Comparison of ENCODE assay signal across 8 cellular contexts in genomic region chr9:127608104-127608966, GRCh38. TPM values are rescaled to one million over a fixed set of nuclear protein-coding genes. Genes with fewer than 3 reads are reported as not detected.
DNase-seq lines count a peak whose midpoint lies in the region; ATAC-seq and TF ChIP-seq lines count a peak whose summit lies in the region.

No MANE protein-coding gene starts in this region.

- DNase-seq in Caco-2 (peak; percentile 89), LNCaP clone FGC (ENCODE audit: low read depth) (peak; percentile 40), RPMI7951 (ENCODE audit: low read depth) (peak; percentile 44), fibroblast of villous mesenchyme (ENCODE audit: low read depth) (peak; percentile 51)
- DNase-seq in activated T-helper 9 cell treated with anti-CD3 and anti-CD28 coated beads, Interleukin-2, amount 50 U/mL, for 16 hours (ENCODE audit: low read depth): peak; percentile 73

- H3K27ac Mint-ChIP-seq in Caco-2 (ENCODE audit: unreplicated experiment): no peak overlapping the region
- no peak overlapping the region for H3K27ac Mint-ChIP-seq in stimulated activated naive CD8-positive, alpha-beta T cell treated with anti-CD3 and anti-CD28 coated beads, Interleukin-15, Interleukin-2, amounts not matched to agents 100 ng/mL and 50 ng/mL, for 24 hours

- H3K79me2 ChIP-seq in neural cell (replicated peaks; ENCODE audit: insufficient read depth, low read length): peaks cover 4% of the 10 kb centered on the region

- POLR2A ChIA-PET in Caco-2 (lab: Charles Lee): interaction anchor here (0.6 to 1.2 kb wide), 3 partner anchors 126 to 185 kb away, joined by 3 read pairs; partner anchors contain the start of gene TOR2A

- no TSS peak for BruUV-seq in Caco-2 (replicated peaks; lab: Mats Ljungman, UMichigan)

- H3K4me1 ChIP-seq in Caco-2: peaks cover 8% of the 10 kb centered on the region; the same call in 1 of the 2 replicates

- H3K9me2 ChIP-seq in neural cell (ENCODE audit: insufficient read depth, low read length): no peaks in the 10 kb centered on the region

- intact Hi-C loops in Caco-2 (cut with micrococcal nuclease; ENCODE audit: unreplicated experiment): loop anchor here (1.0 kb wide), 1 partner anchor 18 kb away; no protein-coding TSS in a partner anchor

- H3K27me3 ChIP-seq in Caco-2 (replicated peaks; ENCODE audit: control insufficient read depth, insufficient read depth, low read length): peaks cover 2% of the 10 kb centered on the region
- H3K27me3 ChIP-seq in neural cell (ENCODE audit: insufficient read depth, low read depth, low read length): peaks cover 10% of the 10 kb centered on the region

- TF ChIP-seq EP300 in neural cell (conservative IDR thresholded peaks at IDR 0.05; ENCODE audit: poor library complexity, severe bottlenecking): peak; percentile 31

- peaks cover 11% of the 10 kb centered on the region for H3K4me1 Mint-ChIP-seq in Caco-2 (ENCODE audit: low read depth, unreplicated experiment)
- peaks cover 23% of the 10 kb centered on the region for H3K4me1 Mint-ChIP-seq in stimulated activated naive CD8-positive, alpha-beta T cell treated with anti-CD3 and anti-CD28 coated beads, Interleukin-15, Interleukin-2, amounts not matched to agents 100 ng/mL and 50 ng/mL, for 24 hours (ENCODE audit: low read depth)

- no peak for TF ChIP-seq CTCF in Caco-2 (IDR thresholded peaks at IDR 0.05; ENCODE audit: insufficient read depth in 1 of 2, low read depth in 1 of 2, low read length in 1 of 2, severe bottlenecking in 1 of 2, unreplicated experiment in 1 of 2)
- no peak for TF ChIP-seq CTCF in LNCaP clone FGC (IDR thresholded peaks at IDR 0.05; ENCODE audit: control insufficient read depth, extremely low read depth, insufficient read depth)
- no peak for TF ChIP-seq CTCF in fibroblast of villous mesenchyme (IDR thresholded peaks at IDR 0.05; ENCODE audit: insufficient read depth, low read depth, low read length)
- TF ChIP-seq CTCF in neural cell (IDR thresholded peaks at IDR 0.05; ENCODE audit: poor library complexity, severe bottlenecking): no peak

- no peaks in the 10 kb centered on the region for H3K9me3 ChIP-seq in Caco-2
- no peaks in the 10 kb centered on the region for H3K9me3 ChIP-seq in neural cell (ENCODE audit: low read length)

- peak overlapping the region; percentile 73 for H3K9ac ChIP-seq in neural cell (ENCODE audit: low read length)

- H3K9me3 Mint-ChIP-seq in Caco-2 (ENCODE audit: unreplicated experiment): no peaks in the 10 kb centered on the region
- H3K9me3 Mint-ChIP-seq in stimulated activated naive CD8-positive, alpha-beta T cell treated with anti-CD3 and anti-CD28 coated beads, Interleukin-15, Interleukin-2, amounts not matched to agents 100 ng/mL and 50 ng/mL, for 24 hours: no peaks in the 10 kb centered on the region

- H3K4me3 ChIP-seq in Caco-2 (ENCODE audit: low read depth, low read length): peak overlapping the region; percentile 48
- peak overlapping the region; percentile 55 for H3K4me3 ChIP-seq in LNCaP clone FGC (ENCODE audit: low read depth, low read length)
- H3K4me3 ChIP-seq in fibroblast of villous mesenchyme (ENCODE audit: low read depth, low read length): peak overlapping the region; percentile 38
- H3K4me3 ChIP-seq in neural cell (ENCODE audit: low read length): peak overlapping the region; percentile 68

- ATAC-seq in GM19467 (IDR thresholded peaks at IDR 0.05; ENCODE audit: unreplicated experiment): no peak

- H3K27ac ChIP-seq in neural cell (ENCODE audit: low read length): peak overlapping the region; percentile 62

- peak overlapping the region; percentile 85 for H3K4me3 Mint-ChIP-seq in Caco-2 (ENCODE audit: unreplicated experiment)
- H3K4me3 Mint-ChIP-seq in stimulated activated naive CD8-positive, alpha-beta T cell treated with anti-CD3 and anti-CD28 coated beads, Interleukin-15, Interleukin-2, amounts not matched to agents 100 ng/mL and 50 ng/mL, for 24 hours: peak overlapping the region; percentile 82

- peak overlapping the region; percentile 89 for H3K4me2 ChIP-seq in neural cell (ENCODE audit: low read length)

- H3K36me3 ChIP-seq in Caco-2 (ENCODE audit: control insufficient read depth, insufficient read depth, low read length) (no peaks in the 10 kb centered on the region), neural cell (ENCODE audit: insufficient read depth, low read length) (no peaks in the 10 kb centered on the region)

- H2AFZ ChIP-seq in neural cell (ENCODE audit: low read depth, low read length): peak overlapping the region; percentile 89

- peak; percentile 29 for TF ChIP-seq RAD21 in neural cell (conservative IDR thresholded peaks at IDR 0.05)

- peaks cover 18% of the 10 kb centered on the region for H3K27me3 Mint-ChIP-seq in Caco-2 (ENCODE audit: insufficient read depth, unreplicated experiment)
- peaks cover 31% of the 10 kb centered on the region for H3K27me3 Mint-ChIP-seq in stimulated activated naive CD8-positive, alpha-beta T cell treated with anti-CD3 and anti-CD28 coated beads, Interleukin-15, Interleukin-2, amounts not matched to agents 100 ng/mL and 50 ng/mL, for 24 hours

- H3F3A ChIP-seq in neural cell (ENCODE audit: insufficient read depth, low read length, poor library complexity, severe bottlenecking): peaks cover 7% of the 10 kb centered on the region

- no peaks in the 10 kb centered on the region for H4K20me1 ChIP-seq in neural cell (ENCODE audit: insufficient read depth)

- CTCF ChIA-PET in Caco-2 (lab: Charles Lee): interaction anchor here (0.5 to 1.9 kb wide), 6 partner anchors 33 to 335 kb away, joined by 3 to 20 read pairs (median 3); partner anchors contain the start of genes PTRH1, TOR2A and TTC16

- H3K36me3 Mint-ChIP-seq in Caco-2 (ENCODE audit: insufficient read depth, unreplicated experiment): peaks cover 17% of the 10 kb centered on the region
- H3K36me3 Mint-ChIP-seq in stimulated activated naive CD8-positive, alpha-beta T cell treated with anti-CD3 and anti-CD28 coated beads, Interleukin-15, Interleukin-2, amounts not matched to agents 100 ng/mL and 50 ng/mL, for 24 hours (ENCODE audit: low read depth): no peaks in the 10 kb centered on the region

TF ChIP-seq in neural cell, 6 proteins besides CTCF, POLR2A, EP300 and RAD21:
- TF ChIP-seq POLR2AphosphoS5 (IDR thresholded peaks at IDR 0.05): peak; percentile 91
- TF ChIP-seq, protein P1, sequence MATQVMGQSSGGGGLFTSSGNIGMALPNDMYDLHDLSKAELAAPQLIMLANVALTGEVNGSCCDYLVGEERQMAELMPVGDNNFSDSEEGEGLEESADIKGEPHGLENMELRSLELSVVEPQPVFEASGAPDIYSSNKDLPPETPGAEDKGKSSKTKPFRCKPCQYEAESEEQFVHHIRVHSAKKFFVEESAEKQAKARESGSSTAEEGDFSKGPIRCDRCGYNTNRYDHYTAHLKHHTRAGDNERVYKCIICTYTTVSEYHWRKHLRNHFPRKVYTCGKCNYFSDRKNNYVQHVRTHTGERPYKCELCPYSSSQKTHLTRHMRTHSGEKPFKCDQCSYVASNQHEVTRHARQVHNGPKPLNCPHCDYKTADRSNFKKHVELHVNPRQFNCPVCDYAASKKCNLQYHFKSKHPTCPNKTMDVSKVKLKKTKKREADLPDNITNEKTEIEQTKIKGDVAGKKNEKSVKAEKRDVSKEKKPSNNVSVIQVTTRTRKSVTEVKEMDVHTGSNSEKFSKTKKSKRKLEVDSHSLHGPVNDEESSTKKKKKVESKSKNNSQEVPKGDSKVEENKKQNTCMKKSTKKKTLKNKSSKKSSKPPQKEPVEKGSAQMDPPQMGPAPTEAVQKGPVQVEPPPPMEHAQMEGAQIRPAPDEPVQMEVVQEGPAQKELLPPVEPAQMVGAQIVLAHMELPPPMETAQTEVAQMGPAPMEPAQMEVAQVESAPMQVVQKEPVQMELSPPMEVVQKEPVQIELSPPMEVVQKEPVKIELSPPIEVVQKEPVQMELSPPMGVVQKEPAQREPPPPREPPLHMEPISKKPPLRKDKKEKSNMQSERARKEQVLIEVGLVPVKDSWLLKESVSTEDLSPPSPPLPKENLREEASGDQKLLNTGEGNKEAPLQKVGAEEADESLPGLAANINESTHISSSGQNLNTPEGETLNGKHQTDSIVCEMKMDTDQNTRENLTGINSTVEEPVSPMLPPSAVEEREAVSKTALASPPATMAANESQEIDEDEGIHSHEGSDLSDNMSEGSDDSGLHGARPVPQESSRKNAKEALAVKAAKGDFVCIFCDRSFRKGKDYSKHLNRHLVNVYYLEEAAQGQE (IDR thresholded peaks at IDR 0.05; ENCODE audit: borderline replicate concordance): peak; percentile 63
- peak; percentile 36 for TF ChIP-seq TAF1 (IDR thresholded peaks at IDR 0.05; ENCODE audit: low read depth)
- TF ChIP-seq EZH2 (IDR thresholded peaks at IDR 0.05; ENCODE audit: borderline replicate concordance, insufficient read depth, low read length, poor library complexity, severe bottlenecking): no peak
- peak; percentile 78 for TF ChIP-seq MXI1 (conservative IDR thresholded peaks at IDR 0.05; ENCODE audit: poor library complexity, severe bottlenecking)
- TF ChIP-seq SMC3 (conservative IDR thresholded peaks at IDR 0.05; ENCODE audit: poor library complexity): no peak
TF ChIP-seq in neural cell: peak in this region for 4.

RNA-seq across cellular contexts. Expression of gene STXBP1, which starts 3.7 kb away (rescaled TPM):
- total RNA-seq in Caco-2 (2022): 5.5 and 6.7 TPM in 2 replicates
- total RNA-seq in RPMI7951 (2014; rRNA removed; shearing (Covaris generic)): 10.3 and 12.4 TPM in 2 replicates
- total RNA-seq in fibroblast of villous mesenchyme: 12.6 and 19.9 TPM in 2 replicates
- 42.5 and 66.2 TPM in 2 replicates for polyA plus RNA-seq in neural cell
- 99.6 and 157 TPM in 2 replicates for polyA minus RNA-seq in neural cell
